In the genomic region with DNA sequence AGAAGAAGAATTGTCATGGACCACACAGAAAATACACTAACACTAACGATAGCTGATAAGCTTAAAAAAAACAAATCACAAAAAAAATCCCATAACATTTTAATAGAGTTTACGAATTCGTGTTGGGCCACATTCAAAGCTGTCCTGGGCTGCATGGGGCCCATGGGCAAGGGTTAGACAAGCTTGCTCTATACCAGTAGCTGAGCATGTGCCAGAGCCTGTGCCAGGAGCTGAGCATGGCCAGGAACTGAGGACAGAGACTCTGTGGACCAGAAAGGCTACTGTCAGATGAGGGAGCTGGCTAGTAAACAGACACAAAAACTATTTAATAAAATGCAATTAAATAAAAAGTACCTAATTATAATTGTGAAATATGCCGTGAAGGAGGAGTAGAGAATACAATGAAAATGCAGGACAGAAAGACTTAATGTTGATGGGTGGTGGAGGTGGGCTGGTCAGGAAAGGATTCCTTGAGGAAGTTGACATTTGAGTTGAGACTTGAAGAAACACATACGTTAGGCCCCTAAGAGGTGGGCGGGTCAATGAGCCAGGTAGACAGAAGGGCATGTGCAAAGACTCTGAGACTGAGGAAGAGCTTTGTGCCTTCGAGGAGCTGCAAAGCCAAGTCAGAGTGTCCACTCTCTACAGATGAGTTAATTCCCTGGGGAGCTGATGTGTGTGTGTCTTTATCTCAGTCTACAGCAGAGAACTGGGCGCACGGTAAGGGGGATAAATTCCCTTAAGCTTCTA, we compare ENCODE assay signal across 23 cellular contexts.
"Had no signal": no experiment of that assay in that cellular context is flagged by ENCODE, and none has a peak within 500 bp of the region (broad histone marks: within the 10 kb centered on the region; RNA-seq: fewer than 3 reads in every experiment).

No MANE protein-coding gene starts in this region.

- H3K4me1 ChIP-seq: testis had no signal

- H3K9me3 Mint-ChIP-seq: activated B cell treated with CpG ODN at 0.5 μM for 24 hours; activated CD8-positive, alpha-beta T cell treated with anti-CD3 and anti-CD28 coated beads for 36 hours; activated T-cell treated with anti-CD3 and anti-CD28 coated beads, Interleukin-2, amount 50 U/mL, for 4 hours; activated T-helper 17 cell treated with anti-CD3 and anti-CD28 coated beads, Interleukin-2, amount 50 U/mL, for 72 hours; dendritic cell treated with granulocyte-macrophage colony-stimulating factor and Interleukin-4, amounts not matched to agents 40 ng/mL and 50 ng/mL, for 4 days; immature natural killer cell; type B pancreatic cell had no signal

- H3K27ac Mint-ChIP-seq: activated B cell treated with CpG ODN at 0.5 μM for 24 hours; activated CD8-positive, alpha-beta T cell treated with anti-CD3 and anti-CD28 coated beads for 36 hours; activated T-helper 17 cell treated with anti-CD3 and anti-CD28 coated beads, Interleukin-2, amount 50 U/mL, for 72 hours; dendritic cell treated with granulocyte-macrophage colony-stimulating factor and Interleukin-4, amounts not matched to agents 40 ng/mL and 50 ng/mL, for 4 days; immature natural killer cell; naive B cell; progenitor cell of endocrine pancreas; type B pancreatic cell had no signal

- H3K27me3 ChIP-seq: ovary, testis, uterus had no signal

- DNase-seq: activated B cell treated with CpG ODN at 0.5 μM for 24 hours; activated CD4-positive, alpha-beta T cell treated with anti-CD3 and anti-CD28 coated beads, Interleukin-2, amount 50 U/mL, for 1 hour; activated CD8-positive, alpha-beta T cell treated with anti-CD3 and anti-CD28 coated beads for 36 hours; activated gamma-delta T cell treated with Interleukin-2 at 50 U/mL for 16 hours; activated naive CD4-positive, alpha-beta T cell treated with anti-CD3 and anti-CD28 coated beads, Interleukin-2, amount 50 U/mL, for 16 hours; activated T-cell treated with anti-CD3 and anti-CD28 coated beads, Interleukin-2, amount 50 U/mL, for 4 hours; amygdala; central memory CD4-positive, alpha-beta T cell; effector CD8-positive, alpha-beta T cell; hypothalamus; immature natural killer cell; naive B cell; ovary; stimulated activated naive CD4-positive, alpha-beta T cell; T-helper 2 cell; testis; uterus had no signal

- H3K9me3 ChIP-seq: ovary, testis, uterus had no signal

- ATAC-seq: activated CD8-positive, alpha-beta T cell treated with anti-CD3 and anti-CD28 coated beads for 36 hours; activated T-cell treated with anti-CD3 and anti-CD28 coated beads, Interleukin-2, amount 50 U/mL, for 4 hours; activated T-helper 17 cell treated with anti-CD3 and anti-CD28 coated beads, Interleukin-2, amount 50 U/mL, for 72 hours; left lobe of liver had no signal

- H3K36me3 Mint-ChIP-seq: immature natural killer cell, naive B cell, type B pancreatic cell had no signal

- H3K27ac ChIP-seq: ovary, testis had no signal

- H3K4me3 Mint-ChIP-seq: activated B cell treated with CpG ODN at 0.5 μM for 24 hours; activated CD8-positive, alpha-beta T cell treated with anti-CD3 and anti-CD28 coated beads for 36 hours; activated T-cell treated with anti-CD3 and anti-CD28 coated beads, Interleukin-2, amount 50 U/mL, for 4 hours; activated T-helper 17 cell treated with anti-CD3 and anti-CD28 coated beads, Interleukin-2, amount 50 U/mL, for 72 hours; dendritic cell treated with granulocyte-macrophage colony-stimulating factor and Interleukin-4, amounts not matched to agents 40 ng/mL and 50 ng/mL, for 4 days; immature natural killer cell; type B pancreatic cell had no signal

- H3K4me1 Mint-ChIP-seq: activated B cell treated with CpG ODN at 0.5 μM for 24 hours; activated T-helper 17 cell treated with anti-CD3 and anti-CD28 coated beads, Interleukin-2, amount 50 U/mL, for 72 hours; immature natural killer cell had no signal

- H3K36me3 ChIP-seq: ovary, uterus had no signal

- H3K4me3 ChIP-seq: lung, ovary, testis, uterus had no signal
